1 cellular context compared by ENCODE assay signal in genomic region chr9:126089789-126090188, GRCh38.
TF ChIP-seq lines count a peak whose summit lies in the region.

No MANE protein-coding gene starts in this region.

TF ChIP-seq in GM23338, 12 proteins besides CTCF, POLR2A, EP300 and RAD21 (continued from another document):
- TF ChIP-seq ZNF462 (CRISPR knock-in tag; IDR thresholded peaks at IDR 0.05) (no peak), POLR2AphosphoS5 (IDR thresholded peaks at IDR 0.05; ENCODE audit: low read depth) (no peak), ZNF331 (CRISPR knock-in tag; IDR thresholded peaks at IDR 0.05; ENCODE audit: low read depth) (no peak), EZH2 (IDR thresholded peaks at IDR 0.05; ENCODE audit: low read depth, unreplicated experiment) (no peak), REST (IDR thresholded peaks at IDR 0.05; ENCODE audit: unreplicated experiment) (no peak)
